ENCODE assay signal across 2 cellular contexts in genomic region chr19:50500060-50500752, GRCh38.
TF ChIP-seq lines count a peak whose summit lies in the region.

No MANE protein-coding gene starts in this region.

TF ChIP-seq in GM23338, 12 proteins besides CTCF, POLR2A, EP300 and RAD21:
- TF ChIP-seq STAT1 (IDR thresholded peaks at IDR 0.05; ENCODE audit: unreplicated experiment) (no peak), EZH2phosphoT487 (IDR thresholded peaks at IDR 0.05; ENCODE audit: unreplicated experiment) (no peak), ZNF114 (CRISPR knock-in tag; IDR thresholded peaks at IDR 0.05) (no peak), CREB1 (CRISPR knock-in tag; IDR thresholded peaks at IDR 0.05; ENCODE audit: low read depth) (no peak), EZH2 (IDR thresholded peaks at IDR 0.05; ENCODE audit: low read depth, unreplicated experiment) (no peak), NANOG (IDR thresholded peaks at IDR 0.05; ENCODE audit: borderline replicate concordance) (no peak)
- TF ChIP-seq, protein P1, sequence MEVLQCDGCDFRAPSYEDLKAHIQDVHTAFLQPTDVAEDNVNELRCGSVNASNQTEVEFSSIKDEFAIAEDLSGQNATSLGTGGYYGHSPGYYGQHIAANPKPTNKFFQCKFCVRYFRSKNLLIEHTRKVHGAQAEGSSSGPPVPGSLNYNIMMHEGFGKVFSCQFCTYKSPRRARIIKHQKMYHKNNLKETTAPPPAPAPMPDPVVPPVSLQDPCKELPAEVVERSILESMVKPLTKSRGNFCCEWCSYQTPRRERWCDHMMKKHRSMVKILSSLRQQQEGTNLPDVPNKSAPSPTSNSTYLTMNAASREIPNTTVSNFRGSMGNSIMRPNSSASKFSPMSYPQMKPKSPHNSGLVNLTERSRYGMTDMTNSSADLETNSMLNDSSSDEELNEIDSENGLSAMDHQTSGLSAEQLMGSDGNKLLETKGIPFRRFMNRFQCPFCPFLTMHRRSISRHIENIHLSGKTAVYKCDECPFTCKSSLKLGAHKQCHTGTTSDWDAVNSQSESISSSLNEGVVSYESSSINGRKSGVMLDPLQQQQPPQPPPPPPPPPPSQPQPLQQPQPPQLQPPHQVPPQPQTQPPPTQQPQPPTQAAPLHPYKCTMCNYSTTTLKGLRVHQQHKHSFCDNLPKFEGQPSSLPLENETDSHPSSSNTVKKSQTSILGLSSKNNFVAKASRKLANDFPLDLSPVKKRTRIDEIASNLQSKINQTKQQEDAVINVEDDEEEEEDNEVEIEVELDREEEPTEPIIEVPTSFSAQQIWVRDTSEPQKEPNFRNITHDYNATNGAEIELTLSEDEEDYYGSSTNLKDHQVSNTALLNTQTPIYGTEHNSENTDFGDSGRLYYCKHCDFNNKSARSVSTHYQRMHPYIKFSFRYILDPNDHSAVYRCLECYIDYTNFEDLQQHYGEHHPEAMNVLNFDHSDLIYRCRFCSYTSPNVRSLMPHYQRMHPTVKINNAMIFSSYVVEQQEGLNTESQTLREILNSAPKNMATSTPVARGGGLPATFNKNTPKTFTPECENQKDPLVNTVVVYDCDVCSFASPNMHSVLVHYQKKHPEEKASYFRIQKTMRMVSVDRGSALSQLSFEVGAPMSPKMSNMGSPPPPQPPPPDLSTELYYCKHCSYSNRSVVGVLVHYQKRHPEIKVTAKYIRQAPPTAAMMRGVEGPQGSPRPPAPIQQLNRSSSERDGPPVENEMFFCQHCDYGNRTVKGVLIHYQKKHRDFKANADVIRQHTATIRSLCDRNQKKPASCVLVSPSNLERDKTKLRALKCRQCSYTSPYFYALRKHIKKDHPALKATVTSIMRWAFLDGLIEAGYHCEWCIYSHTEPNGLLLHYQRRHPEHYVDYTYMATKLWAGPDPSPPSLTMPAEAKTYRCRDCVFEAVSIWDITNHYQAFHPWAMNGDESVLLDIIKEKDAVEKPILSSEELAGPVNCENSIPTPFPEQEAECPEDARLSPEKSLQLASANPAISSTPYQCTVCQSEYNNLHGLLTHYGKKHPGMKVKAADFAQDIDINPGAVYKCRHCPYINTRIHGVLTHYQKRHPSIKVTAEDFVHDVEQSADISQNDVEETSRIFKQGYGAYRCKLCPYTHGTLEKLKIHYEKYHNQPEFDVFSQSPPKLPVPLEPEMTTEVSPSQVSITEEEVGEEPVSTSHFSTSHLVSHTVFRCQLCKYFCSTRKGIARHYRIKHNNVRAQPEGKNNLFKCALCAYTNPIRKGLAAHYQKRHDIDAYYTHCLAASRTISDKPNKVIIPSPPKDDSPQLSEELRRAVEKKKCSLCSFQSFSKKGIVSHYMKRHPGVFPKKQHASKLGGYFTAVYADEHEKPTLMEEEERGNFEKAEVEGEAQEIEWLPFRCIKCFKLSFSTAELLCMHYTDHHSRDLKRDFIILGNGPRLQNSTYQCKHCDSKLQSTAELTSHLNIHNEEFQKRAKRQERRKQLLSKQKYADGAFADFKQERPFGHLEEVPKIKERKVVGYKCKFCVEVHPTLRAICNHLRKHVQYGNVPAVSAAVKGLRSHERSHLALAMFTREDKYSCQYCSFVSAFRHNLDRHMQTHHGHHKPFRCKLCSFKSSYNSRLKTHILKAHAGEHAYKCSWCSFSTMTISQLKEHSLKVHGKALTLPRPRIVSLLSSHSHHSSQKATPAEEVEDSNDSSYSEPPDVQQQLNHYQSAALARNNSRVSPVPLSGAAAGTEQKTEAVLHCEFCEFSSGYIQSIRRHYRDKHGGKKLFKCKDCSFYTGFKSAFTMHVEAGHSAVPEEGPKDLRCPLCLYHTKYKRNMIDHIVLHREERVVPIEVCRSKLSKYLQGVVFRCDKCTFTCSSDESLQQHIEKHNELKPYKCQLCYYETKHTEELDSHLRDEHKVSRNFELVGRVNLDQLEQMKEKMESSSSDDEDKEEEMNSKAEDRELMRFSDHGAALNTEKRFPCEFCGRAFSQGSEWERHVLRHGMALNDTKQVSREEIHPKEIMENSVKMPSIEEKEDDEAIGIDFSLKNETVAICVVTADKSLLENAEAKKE (CRISPR knock-in tag; IDR thresholded peaks at IDR 0.05): no peak
- TF ChIP-seq, protein P2, sequence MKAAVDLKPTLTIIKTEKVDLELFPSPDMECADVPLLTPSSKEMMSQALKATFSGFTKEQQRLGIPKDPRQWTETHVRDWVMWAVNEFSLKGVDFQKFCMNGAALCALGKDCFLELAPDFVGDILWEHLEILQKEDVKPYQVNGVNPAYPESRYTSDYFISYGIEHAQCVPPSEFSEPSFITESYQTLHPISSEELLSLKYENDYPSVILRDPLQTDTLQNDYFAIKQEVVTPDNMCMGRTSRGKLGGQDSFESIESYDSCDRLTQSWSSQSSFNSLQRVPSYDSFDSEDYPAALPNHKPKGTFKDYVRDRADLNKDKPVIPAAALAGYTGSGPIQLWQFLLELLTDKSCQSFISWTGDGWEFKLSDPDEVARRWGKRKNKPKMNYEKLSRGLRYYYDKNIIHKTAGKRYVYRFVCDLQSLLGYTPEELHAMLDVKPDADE (IDR thresholded peaks at IDR 0.05): no peak

TF ChIP-seq in K562, 482 proteins besides CTCF, POLR2A, EP300 and RAD21 (continues in another document):
- TF ChIP-seq BRD4 (IDR thresholded peaks at IDR 0.05): no peak
- TF ChIP-seq KDM4B (IDR thresholded peaks at IDR 0.05; ENCODE audit: borderline replicate concordance in 2 of 2, low read depth in 1 of 2): 0 out of 4 replicates have a peak, but pooled peaks of 1 of the 2 experiments have one; percentile 44
- TF ChIP-seq FOXA1 (IDR thresholded peaks at IDR 0.05; ENCODE audit: borderline replicate concordance): no peak
- TF ChIP-seq, protein P3, sequence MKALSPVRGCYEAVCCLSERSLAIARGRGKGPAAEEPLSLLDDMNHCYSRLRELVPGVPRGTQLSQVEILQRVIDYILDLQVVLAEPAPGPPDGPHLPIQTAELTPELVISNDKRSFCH (CRISPR knock-in tag; IDR thresholded peaks at IDR 0.05): no peak
- TF ChIP-seq, protein P3 (tag; IDR thresholded peaks at IDR 0.05): peak; percentile 43; the same call in 1 of the 2 replicates
- peak in 1 of 2 experiments; percentile 33; a peak in 1 of 4 replicates for TF ChIP-seq SRF (CRISPR knock-in tag; IDR thresholded peaks at IDR 0.05)
- no peak for TF ChIP-seq CEBPB (tag; IDR thresholded peaks at IDR 0.05)
- no peak for TF ChIP-seq GABPA (tag; conservative IDR thresholded peaks at IDR 0.05; ENCODE audit: low read depth)
- 0 out of 2 replicates have a peak, but pooled peaks have one; percentile 16 for TF ChIP-seq ZNF24 (IDR thresholded peaks at IDR 0.05)
- TF ChIP-seq EHMT2 (IDR thresholded peaks at IDR 0.05): no peak
- TF ChIP-seq PHF21A (IDR thresholded peaks at IDR 0.05; ENCODE audit: borderline replicate concordance, low read depth): peak; percentile 92
- TF ChIP-seq MCM2 (IDR thresholded peaks at IDR 0.05; ENCODE audit: low read depth): no peak
- TF ChIP-seq, protein P4, sequence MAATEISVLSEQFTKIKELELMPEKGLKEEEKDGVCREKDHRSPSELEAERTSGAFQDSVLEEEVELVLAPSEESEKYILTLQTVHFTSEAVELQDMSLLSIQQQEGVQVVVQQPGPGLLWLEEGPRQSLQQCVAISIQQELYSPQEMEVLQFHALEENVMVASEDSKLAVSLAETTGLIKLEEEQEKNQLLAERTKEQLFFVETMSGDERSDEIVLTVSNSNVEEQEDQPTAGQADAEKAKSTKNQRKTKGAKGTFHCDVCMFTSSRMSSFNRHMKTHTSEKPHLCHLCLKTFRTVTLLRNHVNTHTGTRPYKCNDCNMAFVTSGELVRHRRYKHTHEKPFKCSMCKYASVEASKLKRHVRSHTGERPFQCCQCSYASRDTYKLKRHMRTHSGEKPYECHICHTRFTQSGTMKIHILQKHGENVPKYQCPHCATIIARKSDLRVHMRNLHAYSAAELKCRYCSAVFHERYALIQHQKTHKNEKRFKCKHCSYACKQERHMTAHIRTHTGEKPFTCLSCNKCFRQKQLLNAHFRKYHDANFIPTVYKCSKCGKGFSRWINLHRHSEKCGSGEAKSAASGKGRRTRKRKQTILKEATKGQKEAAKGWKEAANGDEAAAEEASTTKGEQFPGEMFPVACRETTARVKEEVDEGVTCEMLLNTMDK (IDR thresholded peaks at IDR 0.05; ENCODE audit: borderline replicate concordance, insufficient read depth, low read depth, low read length, poor library complexity, severe bottlenecking): peak; percentile 60
- TF ChIP-seq SMARCE1 (IDR thresholded peaks at IDR 0.05): peak; percentile 64
- TF ChIP-seq ZBTB1 (CRISPR knock-in tag; IDR thresholded peaks at IDR 0.05; ENCODE audit: borderline replicate concordance, low read depth): 0 out of 2 replicates have a peak, but pooled peaks have one; percentile 36
- peak; percentile 67 for TF ChIP-seq DPF2 (IDR thresholded peaks at IDR 0.05)
- TF ChIP-seq, protein P5, sequence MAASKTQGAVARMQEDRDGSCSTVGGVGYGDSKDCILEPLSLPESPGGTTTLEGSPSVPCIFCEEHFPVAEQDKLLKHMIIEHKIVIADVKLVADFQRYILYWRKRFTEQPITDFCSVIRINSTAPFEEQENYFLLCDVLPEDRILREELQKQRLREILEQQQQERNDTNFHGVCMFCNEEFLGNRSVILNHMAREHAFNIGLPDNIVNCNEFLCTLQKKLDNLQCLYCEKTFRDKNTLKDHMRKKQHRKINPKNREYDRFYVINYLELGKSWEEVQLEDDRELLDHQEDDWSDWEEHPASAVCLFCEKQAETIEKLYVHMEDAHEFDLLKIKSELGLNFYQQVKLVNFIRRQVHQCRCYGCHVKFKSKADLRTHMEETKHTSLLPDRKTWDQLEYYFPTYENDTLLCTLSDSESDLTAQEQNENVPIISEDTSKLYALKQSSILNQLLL (CRISPR knock-in tag; IDR thresholded peaks at IDR 0.05; ENCODE audit: borderline replicate concordance): no peak
- no peak for TF ChIP-seq ZNF134 (CRISPR knock-in tag; conservative IDR thresholded peaks at IDR 0.05)
- TF ChIP-seq POLR2G (IDR thresholded peaks at IDR 0.05; ENCODE audit: low read depth, low read length): no peak
- no peak for TF ChIP-seq THAP12 (CRISPR knock-in tag; IDR thresholded peaks at IDR 0.05)
- TF ChIP-seq ZNF324 (CRISPR knock-in tag; IDR thresholded peaks at IDR 0.05): no peak
- TF ChIP-seq C11orf30 (IDR thresholded peaks at IDR 0.05; ENCODE audit: low read depth): no peak
- TF ChIP-seq SNAPC5 (CRISPR knock-in tag; IDR thresholded peaks at IDR 0.05): no peak
- no peak for TF ChIP-seq MCM5 (IDR thresholded peaks at IDR 0.05; ENCODE audit: low read depth)
- TF ChIP-seq, protein P6, sequence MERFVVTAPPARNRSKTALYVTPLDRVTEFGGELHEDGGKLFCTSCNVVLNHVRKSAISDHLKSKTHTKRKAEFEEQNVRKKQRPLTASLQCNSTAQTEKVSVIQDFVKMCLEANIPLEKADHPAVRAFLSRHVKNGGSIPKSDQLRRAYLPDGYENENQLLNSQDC (CRISPR knock-in tag; IDR thresholded peaks at IDR 0.05): no peak
- TF ChIP-seq, protein P7, sequence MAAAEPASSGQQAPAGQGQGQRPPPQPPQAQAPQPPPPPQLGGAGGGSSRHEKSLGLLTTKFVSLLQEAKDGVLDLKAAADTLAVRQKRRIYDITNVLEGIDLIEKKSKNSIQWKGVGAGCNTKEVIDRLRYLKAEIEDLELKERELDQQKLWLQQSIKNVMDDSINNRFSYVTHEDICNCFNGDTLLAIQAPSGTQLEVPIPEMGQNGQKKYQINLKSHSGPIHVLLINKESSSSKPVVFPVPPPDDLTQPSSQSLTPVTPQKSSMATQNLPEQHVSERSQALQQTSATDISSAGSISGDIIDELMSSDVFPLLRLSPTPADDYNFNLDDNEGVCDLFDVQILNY (CRISPR knock-in tag; IDR thresholded peaks at IDR 0.05): no peak
- TF ChIP-seq CUX1 (CRISPR knock-in tag; IDR thresholded peaks at IDR 0.05): no peak
- no peak for TF ChIP-seq KDM5B (IDR thresholded peaks at IDR 0.05; ENCODE audit: insufficient replicate concordance, low read depth, low read length)
